Comparison of ENCODE assay signal across 1 cellular context in genomic region chr6:31805939-31806469, GRCh38.
TF ChIP-seq lines count a peak whose summit lies in the region.

No MANE protein-coding gene starts in this region.

TF ChIP-seq in IMR-90, 13 proteins besides CTCF, POLR2A, EP300 and RAD21 (continued from another document):
- no peak for TF ChIP-seq ELK1 (IDR thresholded peaks at IDR 0.05; ENCODE audit: borderline replicate concordance, low read depth, low read length)
- TF ChIP-seq NFE2L2 (IDR thresholded peaks at IDR 0.05; ENCODE audit: low read depth, low read length), result no peak
- no peak for TF ChIP-seq RFX5 (IDR thresholded peaks at IDR 0.05; ENCODE audit: low read depth, low read length)
